In the genomic region with DNA sequence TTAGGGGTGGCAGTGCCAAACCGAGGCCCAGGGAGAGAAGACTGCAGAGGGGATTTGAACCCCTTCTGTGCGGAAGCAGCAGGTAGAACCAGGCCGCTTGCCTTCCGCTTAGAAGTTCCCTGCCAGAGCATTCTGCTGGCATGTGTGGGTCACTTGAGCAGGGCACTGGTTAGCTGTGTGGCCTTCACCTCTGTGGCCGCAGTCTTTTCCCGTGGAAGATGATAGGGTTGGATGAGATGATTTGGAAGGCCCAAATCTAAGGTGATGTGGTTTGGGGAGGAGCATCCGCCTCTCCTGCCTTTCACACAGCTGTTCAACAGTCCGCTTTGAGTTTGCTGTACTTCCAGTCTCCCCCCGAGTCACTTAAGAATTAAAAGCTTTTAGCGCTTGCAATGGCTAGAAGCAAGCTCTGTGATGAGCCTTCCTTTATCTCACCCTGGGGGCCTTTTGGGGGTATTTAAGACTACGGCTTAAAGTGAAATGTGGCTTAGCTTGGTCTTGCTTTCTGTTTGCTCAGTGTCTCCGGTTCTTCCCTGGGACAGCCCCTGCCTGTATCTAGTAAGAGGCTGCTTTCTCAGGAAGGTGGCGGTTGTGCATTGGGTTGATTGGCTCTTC, we compare ENCODE assay signal across 8 cellular contexts. TPM values are rescaled to one million over a fixed set of nuclear protein-coding genes. Genes with fewer than 3 reads are reported as not detected.
DNase-seq lines count a peak whose midpoint lies in the region; ATAC-seq lines count a peak whose summit lies in the region.

No MANE protein-coding gene starts in this region.

- peak overlapping the region; percentile 90 for H3K9ac ChIP-seq in adipocyte (ENCODE audit: low read length)

- peaks cover 11 to 24% (median 21%) of the 10 kb centered on the region in 3 donors for H3K27me3 Mint-ChIP-seq in immature natural killer cell (ENCODE audit: low read depth in 3 of 3)

- peaks cover 22% of the 10 kb centered on the region for H3K4me1 ChIP-seq in adipocyte (ENCODE audit: control insufficient read depth, insufficient read depth, low read length)

- DNase-seq in activated effector memory CD4-positive, alpha-beta T cell treated with anti-CD3 and anti-CD28 coated beads, Interleukin-2, amount 50 U/mL, for 16 hours, result peak; percentile 77
- no peak for DNase-seq in activated effector memory CD4-positive, alpha-beta T cell treated with Interleukin-2 at 50 U/mL for 16 hours
- DNase-seq in RKO (ENCODE audit: low spot score) (peak; percentile 52), adipocyte (ENCODE audit: low read depth) (peak; percentile 50), immature natural killer cell (peak; percentile 26 to 34 (median 31)), amniotic stem cell (lab: John Stamatoyannopoulos, UW) (no peak)
- peak; percentile 30 for DNase-seq in stimulated activated CD4-positive, alpha-beta T cell treated with anti-CD3 and anti-CD28 coated beads, Interleukin-1b, Interleukin-23, amount 100 ng/mL, for 4 hours (ENCODE audit: low read depth in 2 of 2)

- no peaks in the 10 kb centered on the region for H3K9me3 Mint-ChIP-seq in immature natural killer cell

- ATAC-seq in HG03025 (IDR thresholded peaks at IDR 0.05; ENCODE audit: low FRiP score, unreplicated experiment), result peak; percentile 9

- peak overlapping the region; percentile 97 to 98 (median 98) for H3K27ac Mint-ChIP-seq in immature natural killer cell

- peaks cover 16 to 21% (median 17%) of the 10 kb centered on the region in 3 donors for H3K36me3 Mint-ChIP-seq in immature natural killer cell

- H3K36me3 ChIP-seq in adipocyte (ENCODE audit: control insufficient read depth, insufficient read depth, low read length, severe bottlenecking), result peaks cover 21% of the 10 kb centered on the region

- H3K4me1 Mint-ChIP-seq in immature natural killer cell, result peaks cover 25 to 52% of the 10 kb centered on the region in 2 donors

- peak overlapping the region; percentile 92 for H3K4me3 ChIP-seq in adipocyte (ENCODE audit: low read length)

- H3K27me3 ChIP-seq in adipocyte (replicated peaks; ENCODE audit: control insufficient read depth, insufficient read depth, low read length), result no peaks in the 10 kb centered on the region

- no peaks in the 10 kb centered on the region for H3K9me3 ChIP-seq in adipocyte (ENCODE audit: control insufficient read depth, low read length)

- peak overlapping the region; percentile 85 to 94 (median 92) for H3K4me3 Mint-ChIP-seq in immature natural killer cell

RNA-seq across cellular contexts. Expression of gene CMTR1, which starts 0.7 kb away (rescaled TPM):
- polyA plus RNA-seq in immature natural killer cell, result 10 to 100 TPM; 15.8 to 29.6 (median 24.0) TPM

Comparison
In these comparisons a context has a peak if more than half of its experiments do, and no peak if none do; other contexts are left out.
1. DNase-seq: peak in activated effector memory CD4-positive, alpha-beta T cell treated with anti-CD3 and anti-CD28 coated beads, Interleukin-2, amount 50 U/mL, for 16 hours (single experiment), RKO (single experiment), adipocyte (single experiment), immature natural killer cell (3 of 3) and stimulated activated CD4-positive, alpha-beta T cell treated with anti-CD3 and anti-CD28 coated beads, Interleukin-1b, Interleukin-23, amount 100 ng/mL, for 4 hours (2 of 2); none in activated effector memory CD4-positive, alpha-beta T cell treated with Interleukin-2 at 50 U/mL for 16 hours (single experiment) and amniotic stem cell (single experiment).